1 cellular context compared by ENCODE assay signal in genomic region chr12:7899755-7900154, GRCh38.
TF ChIP-seq lines count a peak whose summit lies in the region.

No MANE protein-coding gene starts in this region.

TF ChIP-seq in WTC11, 78 proteins besides CTCF, POLR2A, EP300 and RAD21 (continued from another document):
- TF ChIP-seq, protein P1, sequence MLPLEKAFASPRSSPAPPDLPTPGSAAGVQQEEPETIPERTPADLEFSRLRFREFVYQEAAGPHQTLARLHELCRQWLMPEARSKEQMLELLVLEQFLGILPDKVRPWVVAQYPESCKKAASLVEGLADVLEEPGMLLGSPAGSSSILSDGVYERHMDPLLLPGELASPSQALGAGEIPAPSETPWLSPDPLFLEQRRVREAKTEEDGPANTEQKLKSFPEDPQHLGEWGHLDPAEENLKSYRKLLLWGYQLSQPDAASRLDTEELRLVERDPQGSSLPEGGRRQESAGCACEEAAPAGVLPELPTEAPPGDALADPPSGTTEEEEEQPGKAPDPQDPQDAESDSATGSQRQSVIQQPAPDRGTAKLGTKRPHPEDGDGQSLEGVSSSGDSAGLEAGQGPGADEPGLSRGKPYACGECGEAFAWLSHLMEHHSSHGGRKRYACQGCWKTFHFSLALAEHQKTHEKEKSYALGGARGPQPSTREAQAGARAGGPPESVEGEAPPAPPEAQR (CRISPR knock-in tag; IDR thresholded peaks at IDR 0.05) = no peak
- TF ChIP-seq, protein P2, sequence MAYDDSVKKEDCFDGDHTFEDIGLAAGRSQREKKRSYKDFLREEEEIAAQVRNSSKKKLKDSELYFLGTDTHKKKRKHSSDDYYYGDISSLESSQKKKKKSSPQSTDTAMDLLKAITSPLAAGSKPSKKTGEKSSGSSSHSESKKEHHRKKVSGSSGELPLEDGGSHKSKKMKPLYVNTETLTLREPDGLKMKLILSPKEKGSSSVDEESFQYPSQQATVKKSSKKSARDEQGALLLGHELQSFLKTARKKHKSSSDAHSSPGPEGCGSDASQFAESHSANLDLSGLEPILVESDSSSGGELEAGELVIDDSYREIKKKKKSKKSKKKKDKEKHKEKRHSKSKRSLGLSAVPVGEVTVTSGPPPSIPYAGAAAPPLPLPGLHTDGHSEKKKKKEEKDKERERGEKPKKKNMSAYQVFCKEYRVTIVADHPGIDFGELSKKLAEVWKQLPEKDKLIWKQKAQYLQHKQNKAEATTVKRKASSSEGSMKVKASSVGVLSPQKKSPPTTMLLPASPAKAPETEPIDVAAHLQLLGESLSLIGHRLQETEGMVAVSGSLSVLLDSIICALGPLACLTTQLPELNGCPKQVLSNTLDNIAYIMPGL (CRISPR knock-in tag; IDR thresholded peaks at IDR 0.05) = no peak
